ENCODE assay signal across 21 cellular contexts in the genomic region with DNA sequence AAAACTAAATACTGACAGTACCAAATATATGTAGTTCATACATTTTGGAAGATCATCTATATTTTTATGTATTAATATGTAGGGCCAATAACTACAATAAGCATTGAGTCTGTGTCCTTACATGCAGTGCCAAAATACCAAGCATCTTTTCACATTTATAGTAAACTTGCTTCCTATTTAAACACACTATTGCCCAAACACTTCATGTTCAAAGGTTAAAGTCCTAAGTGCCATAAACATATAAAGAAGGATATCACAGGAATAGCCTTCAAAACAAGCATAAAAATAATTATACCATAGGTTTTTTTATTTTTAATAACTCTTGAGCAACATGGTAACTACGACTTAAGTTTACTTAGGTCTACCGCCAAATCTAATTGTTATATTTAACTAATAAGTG. TPM values are rescaled to one million over a fixed set of nuclear protein-coding genes. Genes with fewer than 3 reads are reported as not detected.
DNase-seq lines count a peak whose midpoint lies in the region; ATAC-seq, FAIRE-seq and TF ChIP-seq lines count a peak whose summit lies in the region.
"Had no signal": no experiment of that assay in that cellular context is flagged by ENCODE, and none has a peak within 500 bp of the region (broad histone marks: within the 10 kb centered on the region; RNA-seq: fewer than 3 reads in every experiment).

No MANE protein-coding gene starts in this region.

- TF ChIP-seq CTCF in liver (IDR thresholded peaks at IDR 0.05; ENCODE audit: low read depth, low read length, missing input control) (no peak), HepG2 (CRISPR knock-in tag; IDR thresholded peaks at IDR 0.05) (no peak), pancreas (IDR thresholded peaks at IDR 0.05) (no peak), kidney (IDR thresholded peaks at IDR 0.05; ENCODE audit: borderline replicate concordance, extremely low read depth, insufficient read depth) (no peak)

- CTCF ChIA-PET in HepG2 (lab: Yijun Ruan, JAX; ENCODE audit: low intra/inter-chr PET ratio, low total read pairs), result no interaction called here

- POLR2A ChIA-PET in HepG2 (lab: Yijun Ruan, JAX), result no interaction called here

- H3K9me3 ChIP-seq in liver (ENCODE audit: control insufficient read depth in 4 of 4, low read length in 3 of 4) (no peaks in the 10 kb centered on the region), HepG2 (ENCODE audit: low read length) (no peaks in the 10 kb centered on the region), pancreas (no peaks in the 10 kb centered on the region), right cardiac atrium (ENCODE audit: control insufficient read depth, low read length) (no peaks in the 10 kb centered on the region), kidney (ENCODE audit: control insufficient read depth in 1 of 2, low read length in 2 of 2) (no peaks in the 10 kb centered on the region)
- H3K9me3 ChIP-seq: BLaER1, Caco-2, HAP-1 had no signal

- TF ChIP-seq RAD21 in liver (IDR thresholded peaks at IDR 0.05), result no peak
- no peak for TF ChIP-seq RAD21 in HepG2 (CRISPR knock-in tag; IDR thresholded peaks at IDR 0.05)

- DNase-seq in HepG2 (ENCODE audit: low spot score), result no peak
- no peak for DNase-seq in left colon
- DNase-seq in pancreas, result no peak
- no peak for DNase-seq in H4 (ENCODE audit: low spot score)
- DNase-seq in right cardiac atrium, result no peak
- no peak for DNase-seq in kidney
- DNase-seq: Caco-2; CD4-positive, CD25-positive, alpha-beta regulatory T cell; CD8-positive, alpha-beta T cell; DMS153; DND-41; HFFc6 had no signal

- no peak for TF ChIP-seq POLR2A in HepG2 (IDR thresholded peaks at IDR 0.05; ENCODE audit: insufficient read depth in 1 of 2, low read depth in 2 of 2, low read length in 2 of 2)

- H3K9ac ChIP-seq in liver (ENCODE audit: low read depth in 1 of 2, low read length in 2 of 2) (no peak overlapping the region), HepG2 (ENCODE audit: insufficient read depth, low read depth, low read length) (no peak overlapping the region), kidney (ENCODE audit: low read length in 2 of 2) (no peak overlapping the region)
- H3K9ac ChIP-seq: BLaER1 had no signal

- H3K36me3 ChIP-seq in liver (ENCODE audit: control insufficient read depth in 4 of 4, insufficient read depth in 3 of 4, low read depth in 1 of 4, low read length in 3 of 4) (peaks cover 6 to 64% (median 50%) of the 10 kb centered on the region in 4 donors), HepG2 (replicated peaks in 1 of 2; ENCODE audit: control insufficient read depth in 1 of 2, insufficient read depth in 2 of 2, low read length in 2 of 2) (peaks cover 13 to 57% of the 10 kb centered on the region in 2 experiments), pancreas (peaks cover 0 to 69% (median 37%) of the 10 kb centered on the region in 3 donors), kidney (ENCODE audit: control insufficient read depth in 1 of 2, insufficient read depth in 2 of 2, low read length in 2 of 2) (peaks cover 38 to 61% of the 10 kb centered on the region in 2 donors)

- 62% methylated on average over 2 of the region's 2 CpGs for WGBS in liver
- WGBS in HepG2 (ENCODE audit: low lambda C conversion rate), result 98% methylated on average over 2 of the region's 2 CpGs
- WGBS in pancreas, 2 donors, result 68 to 73% methylated on average over 2 of the region's 2 CpGs
- WGBS in right cardiac atrium, result 91% methylated on average over 2 of the region's 2 CpGs

- FAIRE-seq in HepG2 (lab: Jason Lieb, UNC), result no peak
- peak; percentile 82 for FAIRE-seq in pancreas (lab: Jason Lieb, UNC)
- FAIRE-seq in kidney (lab: Jason Lieb, UNC), result no peak
- FAIRE-seq: GM12892, GM19239, H54 had no signal

- no peak overlapping the region for H3K27ac ChIP-seq in liver (ENCODE audit: low read depth in 1 of 2, low read length in 2 of 2)
- H3K27ac ChIP-seq in HepG2 (ENCODE audit: extremely low read length, insufficient read depth, low read length), result no peak overlapping the region
- H3K27ac ChIP-seq in pancreas, result no peak overlapping the region
- H3K27ac ChIP-seq in right cardiac atrium (ENCODE audit: low read length), result no peak overlapping the region
- H3K27ac ChIP-seq in kidney (ENCODE audit: low read depth in 2 of 2, low read length in 2 of 2), result no peak overlapping the region
- H3K27ac ChIP-seq: 22Rv1, BLaER1, C4-2B had no signal

- no peak for TF ChIP-seq EP300 in HepG2 (IDR thresholded peaks at IDR 0.05; ENCODE audit: low read depth in 2 of 2, low read length in 2 of 2)
- TF ChIP-seq EP300 in HepG2 (CRISPR knock-in tag; IDR thresholded peaks at IDR 0.05; ENCODE audit: borderline replicate concordance), result no peak

- no peaks in the 10 kb centered on the region for H3K27me3 ChIP-seq in liver (ENCODE audit: control insufficient read depth in 4 of 4, insufficient read depth in 4 of 4, low read length in 3 of 4)
- no peaks in the 10 kb centered on the region for H3K27me3 ChIP-seq in HepG2 (ENCODE audit: control insufficient read depth in 1 of 2, insufficient read depth in 2 of 2, low read length in 2 of 2)
- no peaks in the 10 kb centered on the region for H3K27me3 ChIP-seq in pancreas
- no peaks in the 10 kb centered on the region for H3K27me3 ChIP-seq in right cardiac atrium (ENCODE audit: control insufficient read depth, insufficient read depth)
- H3K27me3 ChIP-seq: BLaER1 had no signal

- no TSS peak for BruUV-seq in HepG2 (replicated peaks; lab: Mats Ljungman, UMichigan)

- H3K4me3 ChIP-seq in liver (ENCODE audit: low read depth in 1 of 3, low read length in 3 of 3) (no peak overlapping the region), HepG2 (replicated peaks in 1 of 3; ENCODE audit: insufficient read depth in 1 of 3, low read depth in 2 of 3, low read length in 3 of 3) (no peak overlapping the region), pancreas (no peak overlapping the region), right cardiac atrium (ENCODE audit: low read length) (no peak overlapping the region), kidney (ENCODE audit: low read length in 2 of 2) (no peak overlapping the region)
- H3K4me3 ChIP-seq: BLaER1, GM23338, HAP-1 had no signal

- no peaks in the 10 kb centered on the region for H3K79me2 ChIP-seq in HepG2 (ENCODE audit: insufficient read depth, low read length)

- intact Hi-C loops in HepG2 (cut with micrococcal nuclease; ENCODE audit: unreplicated experiment) (no loop called here), left colon (cut with DNase I, micrococcal nuclease) (no loop called here), pancreas (cut with DNase I) (no loop called here), right cardiac atrium (cut with DNase I) (no loop called here), kidney (cut with DNase I) (no loop called here)

- H2AFZ ChIP-seq in HepG2 (ENCODE audit: low read length), result no peak overlapping the region
- H2AFZ ChIP-seq: GM23338 had no signal

- in situ Hi-C loops in HepG2 (cut with HindIII; ENCODE audit: extremely low pct_ligation_motif_present, low pct_unique_long_range_greater_than_20kb), result no loop called here

- H3K4me2 ChIP-seq in HepG2 (ENCODE audit: low read depth, low read length), result no peak overlapping the region
- H3K4me2 ChIP-seq: BLaER1, GM23338 had no signal

- H4K20me1 ChIP-seq in HepG2 (ENCODE audit: insufficient read depth, low read length), result no peaks in the 10 kb centered on the region
- H4K20me1 ChIP-seq: BLaER1 had no signal

- no peaks in the 10 kb centered on the region for H3K4me1 ChIP-seq in liver (ENCODE audit: control insufficient read depth in 4 of 4, insufficient read depth in 4 of 4, low read length in 3 of 4)
- no peaks in the 10 kb centered on the region for H3K4me1 ChIP-seq in HepG2 (ENCODE audit: insufficient read depth, low read length)
- no peaks in the 10 kb centered on the region for H3K4me1 ChIP-seq in pancreas
- H3K4me1 ChIP-seq in right cardiac atrium (ENCODE audit: control insufficient read depth, insufficient read depth, low read length), result no peaks in the 10 kb centered on the region
- H3K4me1 ChIP-seq in kidney (ENCODE audit: control insufficient read depth in 1 of 2, insufficient read depth in 1 of 2, low read depth in 1 of 2, low read length in 2 of 2), result no peaks in the 10 kb centered on the region
- H3K4me1 ChIP-seq: BLaER1, Caco-2, HAP-1 had no signal

- ATAC-seq in HepG2 (no peak), left colon (peak; percentile 53), pancreas (no peak), right cardiac atrium (no peak)
- ATAC-seq: CD8-positive, alpha-beta T cell; GM23338 had no signal

RNA-seq across cellular contexts. Expression of a gene that starts 27.1 kb away (rescaled TPM):
- total RNA-seq in liver, result 10 to 100 TPM; 11.3 to 20.9 TPM
- 10 to 100 TPM in 1 of 2 donors, 1 to 10 TPM in 1; 9.9 to 23.9 TPM for polyA plus RNA-seq in liver
- 95.8 and 128 TPM in 2 replicates for total RNA-seq in HepG2 (2016; rRNA removed; fragmentation: Illumina TruSeq; extraction: Trizol)
- total RNA-seq in HepG2 (2016; cell fraction: cytosol; rRNA removed; fragmentation: Illumina TruSeq; extraction: Trizol; ENCODE audit: low read depth), result 30.2 and 32.2 TPM in 2 replicates
- total RNA-seq in HepG2 (2016; cell fraction: insoluble cytoplasmic fraction; rRNA removed; fragmentation: Illumina TruSeq; extraction: Trizol), result 93.9 and 124 TPM in 2 replicates
- total RNA-seq in HepG2 (2016; cell fraction: membrane; rRNA removed; fragmentation: Illumina TruSeq; extraction: Trizol), result 32.7 and 38.7 TPM in 2 replicates
- 63.2 and 66.3 TPM in 2 replicates for total RNA-seq in HepG2 (2016; cell fraction: nucleus; rRNA removed; fragmentation: Illumina TruSeq; extraction: Trizol)
- polyA plus RNA-seq in HepG2 (2011; rRNA removed), result 28.2 and 38.6 TPM in 2 replicates
- polyA plus RNA-seq in HepG2 (2011; cell fraction: cytosol; rRNA removed), result 17.6 and 18.4 TPM in 2 replicates
- polyA plus RNA-seq in HepG2 (2011; cell fraction: nucleus; rRNA removed), result 30.3 and 35.7 TPM in 2 replicates
- 40.5 and 59.2 TPM in 2 replicates for polyA plus RNA-seq in HepG2 (2012)
- polyA plus RNA-seq in HepG2 (2016; cell fraction: cytosol; fragmentation: Illumina TruSeq; extraction: Trizol; ENCODE audit: low read depth), result 23.2 and 23.4 TPM in 2 replicates
- polyA plus RNA-seq in HepG2 (2016; cell fraction: insoluble cytoplasmic fraction; fragmentation: Illumina TruSeq; extraction: Trizol; ENCODE audit: low read depth), result 124 and 130 TPM in 2 replicates
- polyA plus RNA-seq in HepG2 (2016; cell fraction: membrane; fragmentation: Illumina TruSeq; extraction: Trizol; ENCODE audit: low read depth), result 25.9 and 27.7 TPM in 2 replicates
- 118 and 135 TPM in 2 replicates for polyA plus RNA-seq in HepG2 (2016; cell fraction: nucleus; fragmentation: Illumina TruSeq; extraction: Trizol; ENCODE audit: insufficient read depth, low read depth)
- 7.3 and 17.5 TPM in 2 replicates for polyA minus RNA-seq in HepG2 (2011; rRNA and poly(A)+ RNA removed; ENCODE audit: low replicate concordance)
- 10.3 and 17.3 TPM in 2 replicates for polyA minus RNA-seq in HepG2 (2011; cell fraction: cytosol; rRNA and poly(A)+ RNA removed)
- polyA minus RNA-seq in HepG2 (2011; cell fraction: nucleus; rRNA and poly(A)+ RNA removed), result 26.2 and 26.4 TPM in 2 replicates
- total RNA-seq in left colon, result 10 to 100 TPM; 17.2 to 19.7 TPM
- 10 to 100 TPM; 12.9 to 17.5 (median 13.2) TPM for total RNA-seq in pancreas
- polyA plus RNA-seq in pancreas, result 10 to 100 TPM; 40.3 to 63.7 TPM
- 55.9 and 60.1 TPM in 2 replicates for total RNA-seq in H4 (2014; rRNA removed; shearing (Covaris generic))
- total RNA-seq in right cardiac atrium, result 10 to 100 TPM; 21.5 to 26.7 (median 24.4) TPM
- 28.4 TPM for polyA plus RNA-seq in right cardiac atrium
- 32.9 TPM for total RNA-seq in kidney
- polyA plus RNA-seq in kidney (ENCODE audit: insufficient read depth, low read depth, low replicate concordance), result 28.4 TPM

RNA-seq across cellular contexts. Expression of a gene that starts 28.5 kb away (rescaled TPM):
- total RNA-seq in liver (10 to 100 TPM; 20.7 to 37.2 TPM), HepG2 (2016; rRNA removed; fragmentation: Illumina TruSeq; extraction: Trizol) (29.0 and 51.1 TPM in 2 replicates), left colon (10 to 100 TPM; 26.5 to 34.6 TPM), pancreas (10 to 100 TPM; 30.9 to 62.6 (median 40.8) TPM), right cardiac atrium (10 to 100 TPM; 14.7 to 23.1 (median 15.6) TPM), kidney (42.6 TPM)
- polyA plus RNA-seq in liver (10 to 100 TPM; 37.8 to 60.1 TPM), HepG2 (2011; rRNA removed) (24.5 and 27.8 TPM in 2 replicates), pancreas (10 to 100 TPM; 37.0 to 49.5 TPM), right cardiac atrium (21.3 TPM), kidney (ENCODE audit: insufficient read depth, low read depth, low replicate concordance) (54.5 TPM)
- total RNA-seq in HepG2 (2016; cell fraction: cytosol; rRNA removed; fragmentation: Illumina TruSeq; extraction: Trizol; ENCODE audit: low read depth), result 23.5 and 24.8 TPM in 2 replicates
- total RNA-seq in HepG2 (2016; cell fraction: insoluble cytoplasmic fraction; rRNA removed; fragmentation: Illumina TruSeq; extraction: Trizol), result 31.0 and 53.0 TPM in 2 replicates
- total RNA-seq in HepG2 (2016; cell fraction: membrane; rRNA removed; fragmentation: Illumina TruSeq; extraction: Trizol), result 24.4 and 24.7 TPM in 2 replicates
- 45.9 and 47.6 TPM in 2 replicates for total RNA-seq in HepG2 (2016; cell fraction: nucleus; rRNA removed; fragmentation: Illumina TruSeq; extraction: Trizol)
- polyA plus RNA-seq in HepG2 (2011; cell fraction: cytosol; rRNA removed), result 10.7 and 18.2 TPM in 2 replicates
- 6.3 and 8.1 TPM in 2 replicates for polyA plus RNA-seq in HepG2 (2011; cell fraction: nucleus; rRNA removed)
- 21.9 and 24.5 TPM in 2 replicates for polyA plus RNA-seq in HepG2 (2012)
- 14.4 and 17.4 TPM in 2 replicates for polyA plus RNA-seq in HepG2 (2016; cell fraction: cytosol; fragmentation: Illumina TruSeq; extraction: Trizol; ENCODE audit: low read depth)
- 25.0 and 27.4 TPM in 2 replicates for polyA plus RNA-seq in HepG2 (2016; cell fraction: insoluble cytoplasmic fraction; fragmentation: Illumina TruSeq; extraction: Trizol; ENCODE audit: low read depth)
- 14.3 and 16.1 TPM in 2 replicates for polyA plus RNA-seq in HepG2 (2016; cell fraction: membrane; fragmentation: Illumina TruSeq; extraction: Trizol; ENCODE audit: low read depth)
- polyA plus RNA-seq in HepG2 (2016; cell fraction: nucleus; fragmentation: Illumina TruSeq; extraction: Trizol; ENCODE audit: insufficient read depth, low read depth), result 56.0 and 59.6 TPM in 2 replicates
- polyA minus RNA-seq in HepG2 (2011; rRNA and poly(A)+ RNA removed; ENCODE audit: low replicate concordance), result 5.3 and 9.5 TPM in 2 replicates
- 6.9 and 12.7 TPM in 2 replicates for polyA minus RNA-seq in HepG2 (2011; cell fraction: cytosol; rRNA and poly(A)+ RNA removed)
- 22.5 and 42.6 TPM in 2 replicates for polyA minus RNA-seq in HepG2 (2011; cell fraction: nucleus; rRNA and poly(A)+ RNA removed)
- 21.5 and 28.2 TPM in 2 replicates for total RNA-seq in H4 (2014; rRNA removed; shearing (Covaris generic))

RNA-seq across cellular contexts. Expression of a gene that starts 31.8 kb away (rescaled TPM):
- total RNA-seq in liver (10 to 100 TPM; 22.2 to 23.1 TPM), HepG2 (2016; rRNA removed; fragmentation: Illumina TruSeq; extraction: Trizol) (33.9 and 35.0 TPM in 2 replicates), left colon (10 to 100 TPM; 44.9 to 46.6 TPM), pancreas (10 to 100 TPM; 16.0 to 33.4 (median 20.4) TPM), right cardiac atrium (10 to 100 TPM; 28.5 to 32.2 (median 30.9) TPM), kidney (61.6 TPM)
- polyA plus RNA-seq in liver (10 to 100 TPM in 1 of 2 donors, 1 to 10 TPM in 1; 6.5 to 12.1 TPM), HepG2 (2011; rRNA removed) (52.1 and 63.6 TPM in 2 replicates), pancreas (10 to 100 TPM; 15.3 to 22.7 TPM), right cardiac atrium (20.0 TPM), kidney (ENCODE audit: insufficient read depth, low read depth, low replicate concordance) (20.7 TPM)
- 21.9 and 24.9 TPM in 2 replicates for total RNA-seq in HepG2 (2016; cell fraction: cytosol; rRNA removed; fragmentation: Illumina TruSeq; extraction: Trizol; ENCODE audit: low read depth)
- 34.1 and 34.7 TPM in 2 replicates for total RNA-seq in HepG2 (2016; cell fraction: insoluble cytoplasmic fraction; rRNA removed; fragmentation: Illumina TruSeq; extraction: Trizol)
- total RNA-seq in HepG2 (2016; cell fraction: membrane; rRNA removed; fragmentation: Illumina TruSeq; extraction: Trizol), result 32.8 and 34.4 TPM in 2 replicates
- total RNA-seq in HepG2 (2016; cell fraction: nucleus; rRNA removed; fragmentation: Illumina TruSeq; extraction: Trizol), result 67.4 and 70.1 TPM in 2 replicates
- 26.4 and 30.4 TPM in 2 replicates for polyA plus RNA-seq in HepG2 (2011; cell fraction: cytosol; rRNA removed)
- polyA plus RNA-seq in HepG2 (2011; cell fraction: nucleus; rRNA removed), result 65.9 and 69.3 TPM in 2 replicates
- polyA plus RNA-seq in HepG2 (2012), result 24.2 and 31.8 TPM in 2 replicates
- 9.6 and 10.8 TPM in 2 replicates for polyA plus RNA-seq in HepG2 (2016; cell fraction: cytosol; fragmentation: Illumina TruSeq; extraction: Trizol; ENCODE audit: low read depth)
- 40.7 and 43.9 TPM in 2 replicates for polyA plus RNA-seq in HepG2 (2016; cell fraction: insoluble cytoplasmic fraction; fragmentation: Illumina TruSeq; extraction: Trizol; ENCODE audit: low read depth)
- polyA plus RNA-seq in HepG2 (2016; cell fraction: membrane; fragmentation: Illumina TruSeq; extraction: Trizol; ENCODE audit: low read depth), result 18.8 and 21.7 TPM in 2 replicates
- 73.4 and 78.0 TPM in 2 replicates for polyA plus RNA-seq in HepG2 (2016; cell fraction: nucleus; fragmentation: Illumina TruSeq; extraction: Trizol; ENCODE audit: insufficient read depth, low read depth)
- polyA minus RNA-seq in HepG2 (2011; rRNA and poly(A)+ RNA removed; ENCODE audit: low replicate concordance), result 19.3 and 30.9 TPM in 2 replicates
- polyA minus RNA-seq in HepG2 (2011; cell fraction: cytosol; rRNA and poly(A)+ RNA removed), result 14.4 and 20.3 TPM in 2 replicates
- polyA minus RNA-seq in HepG2 (2011; cell fraction: nucleus; rRNA and poly(A)+ RNA removed), result 154 and 170 TPM in 2 replicates
- 23.8 and 24.5 TPM in 2 replicates for total RNA-seq in H4 (2014; rRNA removed; shearing (Covaris generic))
